In genomic region chr3:196270499-196270898, GRCh38 we compare ENCODE assay signal across 1 cellular context.
TF ChIP-seq lines count a peak whose summit lies in the region.

No MANE protein-coding gene starts in this region.

TF ChIP-seq in HCT116, 20 proteins besides CTCF, POLR2A, EP300 and RAD21:
- TF ChIP-seq CEBPB (IDR thresholded peaks at IDR 0.05; ENCODE audit: low read depth) = no peak
- no peak for TF ChIP-seq TCF7L2 (IDR thresholded peaks at IDR 0.05; ENCODE audit: borderline replicate concordance, extremely low read depth, insufficient read depth, insufficient read length)
- no peak for TF ChIP-seq SRF (IDR thresholded peaks at IDR 0.05; ENCODE audit: low read depth)
- no peak for TF ChIP-seq YY1 (IDR thresholded peaks at IDR 0.05; ENCODE audit: extremely low read depth, insufficient replicate concordance, low read depth, low read length)
- no peak for TF ChIP-seq EZH2phosphoT487 (IDR thresholded peaks at IDR 0.05; ENCODE audit: borderline replicate concordance)
- TF ChIP-seq SP1 (IDR thresholded peaks at IDR 0.05; ENCODE audit: low read depth) = no peak
- TF ChIP-seq JUND (IDR thresholded peaks at IDR 0.05) = no peak
- TF ChIP-seq ZBTB33 (IDR thresholded peaks at IDR 0.05; ENCODE audit: extremely low read depth, insufficient replicate concordance, low read length) = no peak
- no peak for TF ChIP-seq ZFX (IDR thresholded peaks at IDR 0.05)
- no peak for TF ChIP-seq FOSL1 (IDR thresholded peaks at IDR 0.05; ENCODE audit: low read depth)
- no peak for TF ChIP-seq SIN3A (IDR thresholded peaks at IDR 0.05; ENCODE audit: low read depth)
- TF ChIP-seq MAX (IDR thresholded peaks at IDR 0.05) = no peak
